12 cellular contexts compared by ENCODE assay signal in genomic region chr6:137738197-137738596, GRCh38.
DNase-seq lines count a peak whose midpoint lies in the region; ATAC-seq, FAIRE-seq and TF ChIP-seq lines count a peak whose summit lies in the region.
"Had no signal": no experiment of that assay in that cellular context is flagged by ENCODE, and none has a peak within 500 bp of the region (broad histone marks: within the 10 kb centered on the region; RNA-seq: fewer than 3 reads in every experiment).

No MANE protein-coding gene starts in this region.

- H3K36me3 ChIP-seq in fibroblast of lung (ENCODE audit: control insufficient read depth, insufficient read depth, low read length) (no peaks in the 10 kb centered on the region), OCI-LY7 (ENCODE audit: insufficient read depth, low read length) (no peaks in the 10 kb centered on the region)

- no peaks in the 10 kb centered on the region for H3K4me1 ChIP-seq in fibroblast of lung (ENCODE audit: control insufficient read depth, extremely low read depth, insufficient read depth, low read length)
- H3K4me1 ChIP-seq in OCI-LY7 (ENCODE audit: insufficient read depth, low read length, poor library complexity, severe bottlenecking) = peaks cover 14% of the 10 kb centered on the region

- ATAC-seq in activated CD4-positive, CD25-positive, alpha-beta regulatory T cell treated with anti-CD3 and anti-CD28 coated beads, Interleukin-2, amount 50 U/mL, for 24 hours = peak; percentile 56 to 65

- BruUV-seq in OCI-LY7 (replicated peaks; lab: Mats Ljungman, UMichigan) = no TSS peak

- H3K79me2 ChIP-seq in fibroblast of lung (ENCODE audit: control insufficient read depth, insufficient read depth, low read length) = no peaks in the 10 kb centered on the region
- no peaks in the 10 kb centered on the region for H3K79me2 ChIP-seq in OCI-LY7 (ENCODE audit: insufficient read depth, low read depth, low read length)

- H4K20me1 ChIP-seq in fibroblast of lung (ENCODE audit: control insufficient read depth, extremely low read depth, insufficient read depth, low read length) (no peaks in the 10 kb centered on the region), OCI-LY7 (ENCODE audit: insufficient read depth, low read length) (no peaks in the 10 kb centered on the region)

- no peak overlapping the region for H3K4me3 ChIP-seq in fibroblast of lung (replicated peaks in 1 of 4; ENCODE audit: control extremely low read depth in 1 of 4, insufficient read depth in 1 of 4, low read depth in 3 of 4, low read length in 4 of 4)
- no peak overlapping the region for H3K4me3 ChIP-seq in OCI-LY7 (ENCODE audit: low read depth, low read length, poor library complexity, severe bottlenecking)
- H3K4me3 ChIP-seq: testis had no signal

- CTCF ChIA-PET in RWPE1 (lab: Yijun Ruan, JAX) (interaction anchor here (0.6 kb wide), 1 partner anchor 725 kb away, joined by 3 read pairs; no protein-coding TSS in a partner anchor), OCI-LY7 (lab: Charles Lee; ENCODE audit: unreplicated experiment) (no interaction called here)

- FAIRE-seq in RCC 7860 (lab: Jason Lieb, UNC) = peak; percentile 55

- POLR2A ChIA-PET in RWPE1 (lab: Yijun Ruan, JAX; ENCODE audit: low non-redundant PET) = no interaction called here
- POLR2A ChIA-PET in OCI-LY7 (lab: Charles Lee) = interaction anchor here (0.6 to 2.1 kb wide), 3 partner anchors 10 to 20 kb away, joined by 3 to 5 read pairs (median 4); no protein-coding TSS in a partner anchor

- H3K27ac ChIP-seq in fibroblast of lung (ENCODE audit: insufficient read depth, low read length) (no peak overlapping the region), RWPE1 (no peak overlapping the region), OCI-LY7 (ENCODE audit: low read depth, low read length, poor library complexity, severe bottlenecking) (no peak overlapping the region)

- no peak overlapping the region for H3K9ac ChIP-seq in fibroblast of lung (ENCODE audit: insufficient read depth, low read length)

- H2AFZ ChIP-seq in fibroblast of lung (ENCODE audit: low read length) = no peak overlapping the region
- H2AFZ ChIP-seq in OCI-LY7 (ENCODE audit: low read length) = no peak overlapping the region

- no peak for DNase-seq in activated CD4-positive, CD25-positive, alpha-beta regulatory T cell (lab: John Stamatoyannopoulos, UW)
- DNase-seq in RCC 7860 (ENCODE audit: low spot score) = peak; percentile 51
- peak; percentile 37 to 89 for DNase-seq in fibroblast of lung (ENCODE audit: low read depth in 2 of 2)
- DNase-seq in smooth muscle cell of the brain vasculature (ENCODE audit: low read depth, low spot score) = peak; percentile 89
- no peak for DNase-seq in RWPE1 (ENCODE audit: low spot score)
- no peak for DNase-seq in OCI-LY7 (ENCODE audit: low spot score)
- no peak for DNase-seq in epidermal melanocyte (ENCODE audit: insufficient read length, low spot score)
- DNase-seq: activated CD8-positive, alpha-beta memory T cell treated with anti-CD3 and anti-CD28 coated beads, Interleukin-2, amount 50 U/mL, for 4 hours; amniotic stem cell; DMS79 treated with DMSO at 0.1 percent for 48 hours; testis had no signal

- TF ChIP-seq CTCF in fibroblast of lung (conservative IDR thresholded peaks at IDR 0.05 in 1 of 2, IDR thresholded peaks at IDR 0.05 in 1 of 2; ENCODE audit: low read depth in 1 of 2, low read length in 2 of 2) (no peak), RWPE1 (conservative IDR thresholded peaks at IDR 0.05; ENCODE audit: low read depth) (no peak), OCI-LY7 (conservative IDR thresholded peaks at IDR 0.05; ENCODE audit: low read length) (no peak)

- no peaks in the 10 kb centered on the region for H3K9me2 ChIP-seq in OCI-LY7 (ENCODE audit: insufficient read depth, low read length)

- no peaks in the 10 kb centered on the region for H3K9me3 ChIP-seq in fibroblast of lung (ENCODE audit: control insufficient read depth, insufficient read depth, low read depth, low read length)
- no peaks in the 10 kb centered on the region for H3K9me3 ChIP-seq in OCI-LY7 (ENCODE audit: low read length)
- H3K9me3 ChIP-seq: testis had no signal

- H3K4me2 ChIP-seq in fibroblast of lung (ENCODE audit: extremely low read depth, insufficient read depth, low read length) = no peak overlapping the region
- H3K4me2 ChIP-seq in OCI-LY7 (ENCODE audit: low read length) = no peak overlapping the region

- H3K27me3 ChIP-seq in fibroblast of lung (ENCODE audit: control insufficient read depth, insufficient read depth, low read length) = no peaks in the 10 kb centered on the region
- H3K27me3 ChIP-seq: testis had no signal

- intact Hi-C loops in OCI-LY7 (cut with micrococcal nuclease; ENCODE audit: unreplicated experiment) = no loop called here

Comparison
In these comparisons a context has a peak if more than half of its experiments do, and no peak if none do; other contexts are left out.
1. DNase-seq: peak in RCC 7860 (single experiment), fibroblast of lung (2 of 2) and smooth muscle cell of the brain vasculature (single experiment); none in activated CD4-positive, CD25-positive, alpha-beta regulatory T cell (0 of 4), RWPE1 (single experiment), OCI-LY7 (single experiment) and epidermal melanocyte (single experiment).